2 cellular contexts compared by ENCODE assay signal in the genomic region with DNA sequence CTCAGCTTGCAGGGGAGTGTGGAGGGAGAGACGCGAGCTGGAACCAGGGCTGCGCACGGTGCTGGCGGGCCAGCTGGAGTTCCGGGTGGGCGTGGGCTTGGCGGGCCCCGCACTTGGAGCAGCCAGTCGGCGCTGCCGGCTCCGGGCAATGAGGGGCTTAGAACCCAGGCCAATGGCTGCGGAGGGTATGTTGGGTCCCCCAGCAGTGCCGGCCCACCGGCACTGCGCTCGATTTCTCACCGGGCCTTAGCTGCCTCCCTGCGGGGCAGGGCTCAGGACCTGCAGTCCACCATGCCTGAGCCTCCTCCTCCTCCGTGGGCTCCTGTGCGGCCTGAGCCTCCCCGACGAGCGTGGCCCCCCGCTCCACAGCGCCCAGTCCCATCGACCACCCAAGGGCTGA.
DNase-seq lines count a peak whose midpoint lies in the region; TF ChIP-seq lines count a peak whose summit lies in the region.
"Not testable (repeated sequence)": the region's sequence is repeated elsewhere in the genome, so short reads cannot be mapped to it uniquely, and the experiment has no call there.

No MANE protein-coding gene starts in this region.

- CTCF ChIA-PET in RWPE1 (lab: Yijun Ruan, JAX): not testable (repeated sequence)

- H3K4me2 ChIP-seq in neuronal stem cell (ENCODE audit: insufficient read depth, low read length, poor library complexity, severe bottlenecking): not testable (repeated sequence)

- H4K8ac ChIP-seq in neuronal stem cell (ENCODE audit: low read depth, low read length): not testable (repeated sequence)

- not testable (repeated sequence) for H2BK5ac ChIP-seq in neuronal stem cell (ENCODE audit: low read length)

- H4K91ac ChIP-seq in neuronal stem cell (ENCODE audit: low read depth, low read length, poor library complexity): not testable (repeated sequence)

- peak overlapping the region; percentile 60 for H3K27ac ChIP-seq in RWPE1
- H3K27ac ChIP-seq in neuronal stem cell (replicated peaks; ENCODE audit: low read length): not testable (repeated sequence)

- not testable (repeated sequence) for H3K4ac ChIP-seq in neuronal stem cell (ENCODE audit: low read length)

- peaks cover 0 to 36% (median 0%) of the 10 kb centered on the region in 3 experiments for H3K27me3 ChIP-seq in neuronal stem cell (ENCODE audit: control insufficient read depth in 3 of 3, insufficient read depth in 3 of 3, low read depth in 1 of 3, low read length in 3 of 3)

- H3K14ac ChIP-seq in neuronal stem cell (ENCODE audit: low read length): peak overlapping the region; percentile 17

- WGBS in neuronal stem cell (ENCODE audit: extremely low coverage in 2 of 2, insufficient read length in 2 of 2, insufficient replicate concordance in 1 of 2), 2 donors: no CpG with 5 or more reads among the region's 28 CpGs

- not testable (repeated sequence) for H2BK15ac ChIP-seq in neuronal stem cell (ENCODE audit: low read length)

- H3K9ac ChIP-seq in neuronal stem cell (ENCODE audit: low read depth, low read length, poor library complexity): not testable (repeated sequence)

- not testable (repeated sequence) for H2AFZ ChIP-seq in neuronal stem cell (ENCODE audit: low read length)

- not testable (repeated sequence) for DNase-seq in RWPE1 (ENCODE audit: low spot score); neuronal stem cell (ENCODE audit: low spot score)

- H2AK5ac ChIP-seq in neuronal stem cell (ENCODE audit: low read depth, low read length): peak overlapping the region; percentile 52

- TF ChIP-seq CTCF in RWPE1 (conservative IDR thresholded peaks at IDR 0.05; ENCODE audit: low read depth): not testable (repeated sequence)

- POLR2A ChIA-PET in RWPE1 (lab: Yijun Ruan, JAX; ENCODE audit: low non-redundant PET): not testable (repeated sequence)

- peaks cover 2 to 12% of the 10 kb centered on the region in 2 donors for H3K9me3 ChIP-seq in neuronal stem cell (replicated peaks in 1 of 2; ENCODE audit: control insufficient read depth in 2 of 2, insufficient read depth in 1 of 2, low read depth in 1 of 2, low read length in 2 of 2)

- not testable (repeated sequence) for H2BK120ac ChIP-seq in neuronal stem cell (ENCODE audit: low read depth, low read length)

- H3K4me3 ChIP-seq in neuronal stem cell (ENCODE audit: low read length in 2 of 2): not testable (repeated sequence)

- peak overlapping the region; percentile 13 for H3K18ac ChIP-seq in neuronal stem cell (ENCODE audit: low read length)

- not testable (repeated sequence) for H3K79me1 ChIP-seq in neuronal stem cell (ENCODE audit: low read depth, low read length)

- H3K23ac ChIP-seq in neuronal stem cell (ENCODE audit: low read depth, low read length, poor library complexity): peak overlapping the region; percentile 65

- H3K4me1 ChIP-seq in neuronal stem cell (ENCODE audit: control insufficient read depth in 2 of 2, insufficient read depth in 1 of 2, low read depth in 1 of 2, low read length in 2 of 2): peaks cover 15 to 22% of the 10 kb centered on the region in 2 donors

- H2BK12ac ChIP-seq in neuronal stem cell (ENCODE audit: low read length): peak overlapping the region; percentile 96

- not testable (repeated sequence) for H3K36me3 ChIP-seq in neuronal stem cell (replicated peaks in 1 of 2; ENCODE audit: control insufficient read depth in 2 of 2, insufficient read depth in 2 of 2, low read length in 2 of 2)
